Comparison of ENCODE assay signal across 9 cellular contexts in the genomic region with DNA sequence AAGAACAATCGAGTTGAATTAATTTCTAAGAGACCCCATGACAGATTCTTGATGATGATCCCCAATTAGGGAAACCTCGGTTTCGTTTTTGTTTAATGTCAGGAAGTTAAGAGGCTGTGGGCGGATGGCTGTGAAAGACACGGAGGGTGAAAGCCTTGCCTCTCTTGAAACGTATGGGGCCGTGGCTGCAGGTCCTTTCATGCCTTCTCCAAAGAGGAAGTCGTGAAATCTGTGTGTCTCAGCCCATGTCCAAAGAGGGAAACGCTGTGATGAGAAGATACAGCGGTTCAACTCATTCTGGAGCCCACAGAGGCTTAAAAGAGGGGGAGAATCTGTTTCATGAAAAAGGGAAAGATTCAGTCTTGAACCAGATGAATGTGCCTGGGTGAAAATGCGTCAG. TPM values are rescaled to one million over a fixed set of nuclear protein-coding genes. Genes with fewer than 3 reads are reported as not detected.
DNase-seq lines count a peak whose midpoint lies in the region; ATAC-seq and TF ChIP-seq lines count a peak whose summit lies in the region.
"Had no signal": no experiment of that assay in that cellular context is flagged by ENCODE, and none has a peak within 500 bp of the region (broad histone marks: within the 10 kb centered on the region; RNA-seq: fewer than 3 reads in every experiment).

No MANE protein-coding gene starts in this region.

- peaks cover 59% of the 10 kb centered on the region for H3K4me1 Mint-ChIP-seq in stimulated activated effector memory CD8-positive, alpha-beta T cell treated with anti-CD3 and anti-CD28 coated beads, Interleukin-12 subunit alpha, Interleukin-12 subunit beta, amount 100 ng/mL, for 72 hours

- no peaks in the 10 kb centered on the region for H3K9me3 Mint-ChIP-seq in stimulated activated effector memory CD8-positive, alpha-beta T cell treated with anti-CD3 and anti-CD28 coated beads, Interleukin-12 subunit alpha, Interleukin-12 subunit beta, amount 100 ng/mL, for 72 hours

- intact Hi-C loops in adrenal gland (cut with DNase I), result no loop called here

- ATAC-seq in stimulated activated effector memory CD8-positive, alpha-beta T cell treated with anti-CD3 and anti-CD28 coated beads, Interleukin-12 subunit alpha, Interleukin-12 subunit beta, amount 100 ng/mL, for 72 hours, result peak; percentile 64
- ATAC-seq: A549 had no signal

- H3K27ac ChIP-seq in adrenal gland, result peak overlapping the region in 2 of 5 donors; percentile 47 to 80
- H3K27ac ChIP-seq: A549 had no signal

- TF ChIP-seq CTCF in adrenal gland (IDR thresholded peaks at IDR 0.05), result no peak

- WGBS in adrenal gland, 4 donors, result 49 to 66% (median 62%) methylated on average over 11 of the region's 11 CpGs

- H3K9me3 ChIP-seq in adrenal gland (replicated peaks in 1 of 3), result no peaks in the 10 kb centered on the region
- H3K9me3 ChIP-seq: A549 had no signal

- H3K4me1 ChIP-seq in adrenal gland (replicated peaks in 1 of 2), result no peaks in the 10 kb centered on the region
- H3K4me1 ChIP-seq: A549 had no signal

- no peaks in the 10 kb centered on the region for H3K36me3 Mint-ChIP-seq in stimulated activated effector memory CD8-positive, alpha-beta T cell treated with anti-CD3 and anti-CD28 coated beads, Interleukin-12 subunit alpha, Interleukin-12 subunit beta, amount 100 ng/mL, for 72 hours

- H3K27ac Mint-ChIP-seq in stimulated activated effector memory CD8-positive, alpha-beta T cell treated with anti-CD3 and anti-CD28 coated beads, Interleukin-12 subunit alpha, Interleukin-12 subunit beta, amount 100 ng/mL, for 72 hours, result peak overlapping the region; percentile 97

- no peak for TF ChIP-seq POLR2A in adrenal gland (IDR thresholded peaks at IDR 0.05)

- no peaks in the 10 kb centered on the region for H3K36me3 ChIP-seq in adrenal gland (replicated peaks in 1 of 2)

- no peaks in the 10 kb centered on the region for H3K27me3 ChIP-seq in adrenal gland

- peak overlapping the region; percentile 65 for H3K4me3 Mint-ChIP-seq in stimulated activated effector memory CD8-positive, alpha-beta T cell treated with anti-CD3 and anti-CD28 coated beads, Interleukin-12 subunit alpha, Interleukin-12 subunit beta, amount 100 ng/mL, for 72 hours

- no peak overlapping the region for H3K4me3 ChIP-seq in adrenal gland
- H3K4me3 ChIP-seq: A549 had no signal

- DNase-seq in activated gamma-delta T cell treated with Interleukin-2 at 50 U/mL for 16 hours (peak; percentile 52), activated gamma-delta T cell (lab: John Stamatoyannopoulos, UW) (no peak), RPMI7951 (ENCODE audit: low read depth) (peak; percentile 42), adrenal gland (peak in 5 of 7 donors; percentile 19 to 62 (median 30)), NCI-H1930 (lab: John Stamatoyannopoulos, UW) (no peak), dermis blood vessel endothelial cell (no peak), SKM-1 (lab: John Stamatoyannopoulos, UW; ENCODE audit: unreplicated experiment) (no peak)
- peak in 1 of 2 donors; percentile 71 for DNase-seq in stimulated activated effector memory CD8-positive, alpha-beta T cell treated with anti-CD3 and anti-CD28 coated beads, Interleukin-12 subunit alpha, Interleukin-12 subunit beta, amount 100 ng/mL, for 72 hours (ENCODE audit: low spot score in 2 of 2)

RNA-seq across cellular contexts. Expression of a gene that starts 51.4 kb away (rescaled TPM):
- total RNA-seq in RPMI7951 (2014; rRNA removed; shearing (Covaris generic)), result under 0.01 TPM in 1 of 2 replicates, not detected in the other
- total RNA-seq in adrenal gland (10 to 100 TPM in 1 of 8 donors, 1 to 10 TPM in 7; 2.1 to 19.3 (median 3.4) TPM), dermis blood vessel endothelial cell (1.1 and 1.4 TPM in 2 replicates)
- polyA plus RNA-seq in adrenal gland, result 1 to 10 TPM in 2 of 3 donors, under 1 TPM in 1; 0.82 to 4.7 (median 1.9) TPM

Comparison
In these comparisons a context has a peak if more than half of its experiments do, and no peak if none do; other contexts are left out.
1. DNase-seq: peak in activated gamma-delta T cell treated with Interleukin-2 at 50 U/mL for 16 hours (single experiment), RPMI7951 (single experiment) and adrenal gland (5 of 7); none in activated gamma-delta T cell (single experiment), NCI-H1930 (0 of 2), dermis blood vessel endothelial cell (single experiment) and SKM-1 (single experiment).